In the genomic region with DNA sequence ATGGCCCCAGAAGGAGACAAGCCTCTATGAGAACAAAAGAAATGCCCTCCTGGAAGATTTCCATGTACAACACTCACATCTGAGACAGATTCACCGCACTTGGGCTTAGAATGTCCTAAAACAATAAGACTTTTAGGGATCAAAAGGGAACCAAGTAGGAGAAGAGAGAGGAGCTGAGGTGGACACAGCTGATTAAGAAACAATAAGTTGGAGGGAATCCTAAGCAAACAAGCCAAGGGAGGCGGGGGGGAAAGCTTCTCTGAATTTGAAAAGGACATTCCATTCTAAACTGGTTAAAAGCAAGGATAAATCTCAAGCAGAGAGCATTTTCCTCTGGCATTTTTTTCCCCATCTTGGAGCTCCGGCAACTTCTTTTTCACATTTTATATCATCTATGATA, we compare ENCODE assay signal across 17 cellular contexts. TPM values are rescaled to one million over a fixed set of nuclear protein-coding genes. Genes with fewer than 3 reads are reported as not detected.
DNase-seq lines count a peak whose midpoint lies in the region; ATAC-seq, FAIRE-seq and TF ChIP-seq lines count a peak whose summit lies in the region.
"Had no signal": no experiment of that assay in that cellular context is flagged by ENCODE, and none has a peak within 500 bp of the region (broad histone marks: within the 10 kb centered on the region; RNA-seq: fewer than 3 reads in every experiment).

No MANE protein-coding gene starts in this region.

- H4K20me1 ChIP-seq in HepG2 (ENCODE audit: insufficient read depth, low read length): no peaks in the 10 kb centered on the region

- intact Hi-C loops in HepG2 (cut with micrococcal nuclease; ENCODE audit: unreplicated experiment): no loop called here
- intact Hi-C loops in right lobe of liver (cut with DNase I): no loop called here

- no peak overlapping the region for H2AFZ ChIP-seq in HepG2 (ENCODE audit: low read length)

- TF ChIP-seq POLR2A in HepG2 (IDR thresholded peaks at IDR 0.05; ENCODE audit: insufficient read depth in 1 of 2, low read depth in 2 of 2, low read length in 2 of 2): no peak
- no peak for TF ChIP-seq POLR2A in right lobe of liver (IDR thresholded peaks at IDR 0.05)

- H3K36me3 ChIP-seq in liver (ENCODE audit: control insufficient read depth in 4 of 4, insufficient read depth in 3 of 4, low read depth in 1 of 4, low read length in 3 of 4): no peaks in the 10 kb centered on the region
- no peaks in the 10 kb centered on the region for H3K36me3 ChIP-seq in HepG2 (replicated peaks in 1 of 2; ENCODE audit: control insufficient read depth in 1 of 2, insufficient read depth in 2 of 2, low read length in 2 of 2)
- H3K36me3 ChIP-seq in right lobe of liver: no peaks in the 10 kb centered on the region
- H3K36me3 ChIP-seq: breast epithelium had no signal

- H3K79me2 ChIP-seq in HepG2 (ENCODE audit: insufficient read depth, low read length): peaks cover 4% of the 10 kb centered on the region

- TF ChIP-seq EP300 in HepG2 (IDR thresholded peaks at IDR 0.05; ENCODE audit: low read depth in 2 of 2, low read length in 2 of 2) (no peak), HepG2 (CRISPR knock-in tag; IDR thresholded peaks at IDR 0.05; ENCODE audit: borderline replicate concordance) (no peak)

- CTCF ChIA-PET in HepG2 (lab: Yijun Ruan, JAX; ENCODE audit: low intra/inter-chr PET ratio, low total read pairs): no interaction called here

- in situ Hi-C loops in HepG2 (cut with HindIII; ENCODE audit: extremely low pct_ligation_motif_present, low pct_unique_long_range_greater_than_20kb): no loop called here

- TF ChIP-seq RAD21 in liver (IDR thresholded peaks at IDR 0.05): no peak
- TF ChIP-seq RAD21 in HepG2 (CRISPR knock-in tag; IDR thresholded peaks at IDR 0.05): no peak

- WGBS in liver: 37% methylated on average over 3 of the region's 3 CpGs
- 87% methylated on average over 3 of the region's 3 CpGs for WGBS in HepG2 (ENCODE audit: low lambda C conversion rate)
- 14% methylated on average over 3 of the region's 3 CpGs for WGBS in right lobe of liver (ENCODE audit: insufficient coverage, low coverage, low lambda C conversion rate, missing lambda C conversion rate)

- no peak overlapping the region for H3K9ac ChIP-seq in liver (ENCODE audit: low read depth in 1 of 2, low read length in 2 of 2)
- no peak overlapping the region for H3K9ac ChIP-seq in HepG2 (ENCODE audit: insufficient read depth, low read depth, low read length)

- H3K9me3 ChIP-seq in liver (ENCODE audit: control insufficient read depth in 4 of 4, low read length in 3 of 4): no peaks in the 10 kb centered on the region
- H3K9me3 ChIP-seq in HepG2 (ENCODE audit: low read length): no peaks in the 10 kb centered on the region
- no peaks in the 10 kb centered on the region for H3K9me3 ChIP-seq in right lobe of liver
- H3K9me3 ChIP-seq: breast epithelium had no signal

- DNase-seq in HepG2 (ENCODE audit: low spot score): no peak
- DNase-seq in dermis blood vessel endothelial cell: peak; percentile 76
- no peak for DNase-seq in right lobe of liver
- no peak for DNase-seq in dedifferentiated amniotic fluid mesenchymal stem cell (ENCODE audit: extremely low spot score)
- DNase-seq in foreskin keratinocyte: no peak
- DNase-seq: activated naive CD4-positive, alpha-beta T cell; CD8-positive, alpha-beta T cell; naive B cell; NCI-H510A treated with DMSO at 0.1 percent for 48 hours; stimulated activated CD4-positive, alpha-beta T cell treated with anti-CD3 and anti-CD28 coated beads, Interleukin-2, amount 100 ng/mL, for 48 hours; stimulated activated CD8-positive, alpha-beta memory T cell treated with anti-CD3 and anti-CD28 coated beads, Interleukin-4, amount 100 ng/mL, for 48 hours had no signal

- ATAC-seq in HepG2: no peak; the same call in 2 of the 3 replicates
- peak; percentile 49 to 68 (median 58) for ATAC-seq in right lobe of liver
- ATAC-seq in GM18907 (IDR thresholded peaks at IDR 0.05; ENCODE audit: unreplicated experiment): no peak
- no peak for ATAC-seq in GM21360 (IDR thresholded peaks at IDR 0.05; ENCODE audit: unreplicated experiment)
- ATAC-seq in foreskin keratinocyte: no peak
- ATAC-seq: CD8-positive, alpha-beta T cell had no signal

- POLR2A ChIA-PET in HepG2 (lab: Yijun Ruan, JAX): interaction anchor here (3.1 kb wide), 1 partner anchor 10 kb away, joined by 17 read pairs; a partner anchor contains a TSS

- no TSS peak for BruUV-seq in HepG2 (replicated peaks; lab: Mats Ljungman, UMichigan)

- peaks cover 7 to 58% (median 44%) of the 10 kb centered on the region in 4 donors for H3K4me1 ChIP-seq in liver (ENCODE audit: control insufficient read depth in 4 of 4, insufficient read depth in 4 of 4, low read length in 3 of 4)
- peaks cover 25% of the 10 kb centered on the region for H3K4me1 ChIP-seq in HepG2 (ENCODE audit: insufficient read depth, low read length)
- H3K4me1 ChIP-seq in right lobe of liver: peaks cover 0 to 60% (median 17%) of the 10 kb centered on the region in 4 donors
- H3K4me1 ChIP-seq in foreskin keratinocyte: no peaks in the 10 kb centered on the region
- H3K4me1 ChIP-seq: breast epithelium had no signal

- TF ChIP-seq CTCF in liver (IDR thresholded peaks at IDR 0.05; ENCODE audit: low read depth, low read length, missing input control) (no peak), HepG2 (CRISPR knock-in tag; IDR thresholded peaks at IDR 0.05) (no peak), right lobe of liver (IDR thresholded peaks at IDR 0.05) (no peak), foreskin keratinocyte (conservative IDR thresholded peaks at IDR 0.05) (no peak)

- no peak overlapping the region for H3K4me3 ChIP-seq in liver (ENCODE audit: low read depth in 1 of 3, low read length in 3 of 3)
- H3K4me3 ChIP-seq in HepG2 (replicated peaks in 1 of 3; ENCODE audit: insufficient read depth in 1 of 3, low read depth in 2 of 3, low read length in 3 of 3): no peak overlapping the region
- H3K4me3 ChIP-seq in right lobe of liver: peak overlapping the region in 1 of 3 donors; percentile 29
- H3K4me3 ChIP-seq: breast epithelium had no signal

- no peak overlapping the region for H3K4me2 ChIP-seq in HepG2 (ENCODE audit: low read depth, low read length)

- no peak for FAIRE-seq in HepG2 (lab: Jason Lieb, UNC)
- FAIRE-seq: A204.1 had no signal

- peak overlapping the region; percentile 29 to 47 for H3K27ac ChIP-seq in liver (ENCODE audit: low read depth in 1 of 2, low read length in 2 of 2)
- no peak overlapping the region for H3K27ac ChIP-seq in HepG2 (ENCODE audit: extremely low read length, insufficient read depth, low read length)
- H3K27ac ChIP-seq in right lobe of liver: peak overlapping the region in 1 of 3 donors; percentile 56
- H3K27ac ChIP-seq in foreskin keratinocyte: no peak overlapping the region
- H3K27ac ChIP-seq: HL-60 had no signal

- no peaks in the 10 kb centered on the region for H3K27me3 ChIP-seq in liver (ENCODE audit: control insufficient read depth in 4 of 4, insufficient read depth in 4 of 4, low read length in 3 of 4)
- H3K27me3 ChIP-seq in HepG2 (ENCODE audit: control insufficient read depth in 1 of 2, insufficient read depth in 2 of 2, low read length in 2 of 2): no peaks in the 10 kb centered on the region
- H3K27me3 ChIP-seq in right lobe of liver: no peaks in the 10 kb centered on the region
- no peaks in the 10 kb centered on the region for H3K27me3 ChIP-seq in foreskin keratinocyte
- H3K27me3 ChIP-seq: breast epithelium had no signal

TF ChIP-seq in liver, 16 proteins besides CTCF, POLR2A, EP300 and RAD21:
- TF ChIP-seq FOXA2 (IDR thresholded peaks at IDR 0.05) (peak; percentile 40), EGR1 (IDR thresholded peaks at IDR 0.05; ENCODE audit: low read depth in 2 of 2) (peak in 1 of 2 donors; percentile 8), HNF4G (IDR thresholded peaks at IDR 0.05) (no peak)
- TF ChIP-seq, protein P1, sequence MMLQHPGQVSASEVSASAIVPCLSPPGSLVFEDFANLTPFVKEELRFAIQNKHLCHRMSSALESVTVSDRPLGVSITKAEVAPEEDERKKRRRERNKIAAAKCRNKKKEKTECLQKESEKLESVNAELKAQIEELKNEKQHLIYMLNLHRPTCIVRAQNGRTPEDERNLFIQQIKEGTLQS (IDR thresholded peaks at IDR 0.05): no peak

TF ChIP-seq in HepG2, 621 proteins besides CTCF, POLR2A, EP300 and RAD21:
- no peak for TF ChIP-seq SOX13 (IDR thresholded peaks at IDR 0.05)
- TF ChIP-seq SOX13 (CRISPR knock-in tag; conservative IDR thresholded peaks at IDR 0.05 in 1 of 2, IDR thresholded peaks at IDR 0.05 in 1 of 2): 0 out of 4 replicates have a peak, but pooled peaks of 1 of the 2 experiments have one; percentile 5
- TF ChIP-seq SP1 (IDR thresholded peaks at IDR 0.05): no peak
- TF ChIP-seq SP1 (CRISPR knock-in tag; IDR thresholded peaks at IDR 0.05): no peak

RNA-seq across cellular contexts. Expression of a gene that starts 9.9 kb away (rescaled TPM):
- total RNA-seq in liver: 10 to 100 TPM in 1 of 2 donors, 1 to 10 TPM in 1; 9.3 to 20.4 TPM
- polyA plus RNA-seq in liver: 1 to 10 TPM; 6.2 to 7.7 TPM
- total RNA-seq in HepG2 (2016; rRNA removed; fragmentation: Illumina TruSeq; extraction: Trizol): 2.3 and 2.8 TPM in 2 replicates
- total RNA-seq in HepG2 (2016; cell fraction: cytosol; rRNA removed; fragmentation: Illumina TruSeq; extraction: Trizol; ENCODE audit: low read depth): 1.3 and 1.7 TPM in 2 replicates
- 2.7 and 3.8 TPM in 2 replicates for total RNA-seq in HepG2 (2016; cell fraction: insoluble cytoplasmic fraction; rRNA removed; fragmentation: Illumina TruSeq; extraction: Trizol)
- total RNA-seq in HepG2 (2016; cell fraction: membrane; rRNA removed; fragmentation: Illumina TruSeq; extraction: Trizol): 3.1 and 3.3 TPM in 2 replicates
- 8.2 and 8.4 TPM in 2 replicates for total RNA-seq in HepG2 (2016; cell fraction: nucleus; rRNA removed; fragmentation: Illumina TruSeq; extraction: Trizol)
- 5.4 and 6.9 TPM in 2 replicates for polyA plus RNA-seq in HepG2 (2011; rRNA removed)
- 4.3 and 8.0 TPM in 2 replicates for polyA plus RNA-seq in HepG2 (2011; cell fraction: cytosol; rRNA removed)
- 5.9 and 6.4 TPM in 2 replicates for polyA plus RNA-seq in HepG2 (2011; cell fraction: nucleus; rRNA removed)
- 8.6 and 9.9 TPM in 2 replicates for polyA plus RNA-seq in HepG2 (2012)
- 0.64 and 0.91 TPM in 2 replicates for polyA plus RNA-seq in HepG2 (2016; cell fraction: cytosol; fragmentation: Illumina TruSeq; extraction: Trizol; ENCODE audit: low read depth)
- polyA plus RNA-seq in HepG2 (2016; cell fraction: insoluble cytoplasmic fraction; fragmentation: Illumina TruSeq; extraction: Trizol; ENCODE audit: low read depth): 4.0 and 4.8 TPM in 2 replicates
- 1.3 and 1.6 TPM in 2 replicates for polyA plus RNA-seq in HepG2 (2016; cell fraction: membrane; fragmentation: Illumina TruSeq; extraction: Trizol; ENCODE audit: low read depth)
- 11.1 and 11.6 TPM in 2 replicates for polyA plus RNA-seq in HepG2 (2016; cell fraction: nucleus; fragmentation: Illumina TruSeq; extraction: Trizol; ENCODE audit: insufficient read depth, low read depth)
- polyA minus RNA-seq in HepG2 (2011; rRNA and poly(A)+ RNA removed; ENCODE audit: low replicate concordance): 8.0 and 8.3 TPM in 2 replicates
- 6.2 and 10.0 TPM in 2 replicates for polyA minus RNA-seq in HepG2 (2011; cell fraction: cytosol; rRNA and poly(A)+ RNA removed)
- polyA minus RNA-seq in HepG2 (2011; cell fraction: nucleus; rRNA and poly(A)+ RNA removed): 12.7 and 15.2 TPM in 2 replicates
- total RNA-seq in dermis blood vessel endothelial cell: 19.6 and 29.5 TPM in 2 replicates
- 10 to 100 TPM; 10.9 to 25.1 (median 14.6) TPM for total RNA-seq in right lobe of liver
- total RNA-seq in foreskin keratinocyte: 24.4 and 28.3 TPM in 2 replicates
- polyA plus RNA-seq in foreskin keratinocyte: 13.2 and 13.7 TPM in 2 replicates

Comparison
In these comparisons a context has a peak if more than half of its experiments do, and no peak if none do; other contexts are left out.
1. H3K27ac ChIP-seq: peak in liver (2 of 2); none in HepG2 (single experiment) and foreskin keratinocyte (single experiment).
2. ATAC-seq: peak in right lobe of liver (4 of 4); none in HepG2 (single experiment), GM18907 (single experiment), GM21360 (single experiment) and foreskin keratinocyte (single experiment).